Comparison of ENCODE assay signal across 11 cellular contexts in the genomic region with DNA sequence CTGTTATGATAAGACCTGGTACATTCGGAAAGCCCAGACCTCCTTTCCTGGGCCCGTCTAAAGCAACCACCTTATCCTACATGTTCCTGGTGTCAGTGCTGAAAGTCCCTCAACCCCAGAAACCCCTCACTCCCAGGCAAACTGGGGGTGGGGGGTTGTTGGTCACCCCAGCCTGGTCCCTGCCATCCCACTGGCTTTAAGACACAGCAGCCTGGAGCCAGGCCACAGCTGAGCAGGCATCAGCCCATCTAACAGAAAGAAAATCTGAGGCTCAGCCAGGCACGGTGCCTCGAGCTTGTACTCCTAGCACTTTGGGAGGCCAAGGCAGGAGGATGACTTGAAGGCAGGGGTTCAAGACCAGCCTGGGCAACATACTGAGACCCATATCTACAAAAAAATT. TPM values are rescaled to one million over a fixed set of nuclear protein-coding genes. Genes with fewer than 3 reads are reported as not detected.
DNase-seq lines count a peak whose midpoint lies in the region; ATAC-seq, FAIRE-seq and TF ChIP-seq lines count a peak whose summit lies in the region.
"Had no signal": no experiment of that assay in that cellular context is flagged by ENCODE, and none has a peak within 500 bp of the region (broad histone marks: within the 10 kb centered on the region; RNA-seq: fewer than 3 reads in every experiment).

No MANE protein-coding gene starts in this region.

- FAIRE-seq in keratinocyte (lab: Jason Lieb, UNC) = no peak

- TF ChIP-seq CTCF in SK-N-SH (IDR thresholded peaks at IDR 0.05) (no peak), keratinocyte (optimal IDR thresholded peaks at IDR 0.05 in 1 of 3, IDR thresholded peaks at IDR 0.05 in 1 of 3, conservative IDR thresholded peaks at IDR 0.05 in 1 of 3; ENCODE audit: extremely low read depth in 1 of 3, insufficient read depth in 2 of 3, low read length in 3 of 3) (no peak)

- POLR2A ChIA-PET in SK-N-SH (lab: Yijun Ruan, JAX) = no interaction called here
- POLR2A ChIA-PET in activated CD8-positive, alpha-beta T cell treated with anti-CD3 and anti-CD28 coated beads, Interleukin-2, amount 10 ng/mL, durations not matched to agents 7 days and 5 days (lab: Charles Lee) = interaction anchor here (0.6 to 10.9 kb wide), 7 partner anchors 11 to 230 kb away, joined by 3 to 121 read pairs (median 5); a partner anchor contains a TSS

- peak overlapping the region; percentile 100 for H3K4me3 Mint-ChIP-seq in activated CD8-positive, alpha-beta T cell treated with anti-CD3 and anti-CD28 coated beads, Interleukin-2, amount 10 ng/mL, durations not matched to agents 7 days and 5 days
- H3K4me3 Mint-ChIP-seq in stimulated activated naive CD8-positive, alpha-beta T cell treated with anti-CD3 and anti-CD28 coated beads, Interleukin-15, amount 100 ng/mL, for 72 hours = peak overlapping the region; percentile 93 to 95

- no peak overlapping the region for H3K4me3 ChIP-seq in SK-N-SH (ENCODE audit: low read depth in 2 of 2, low read length in 1 of 2)
- H3K4me3 ChIP-seq in keratinocyte (ENCODE audit: control insufficient read depth in 2 of 3, extremely low read depth in 1 of 3, insufficient read depth in 2 of 3, low read depth in 1 of 3, low read length in 3 of 3) = no peak overlapping the region

- peak overlapping the region; percentile 100 for H3K27ac Mint-ChIP-seq in activated CD8-positive, alpha-beta T cell treated with anti-CD3 and anti-CD28 coated beads, Interleukin-2, amount 10 ng/mL, durations not matched to agents 7 days and 5 days
- H3K27ac Mint-ChIP-seq in stimulated activated naive CD8-positive, alpha-beta T cell treated with anti-CD3 and anti-CD28 coated beads, Interleukin-15, amount 100 ng/mL, for 72 hours = peak overlapping the region; percentile 99 to 100

- no peaks in the 10 kb centered on the region for H3K27me3 ChIP-seq in SK-N-SH (ENCODE audit: insufficient read depth)
- no peaks in the 10 kb centered on the region for H3K27me3 ChIP-seq in keratinocyte (ENCODE audit: control insufficient read depth, extremely low read depth, insufficient read depth, low read length)

- H3K27me3 Mint-ChIP-seq in activated CD8-positive, alpha-beta T cell treated with anti-CD3 and anti-CD28 coated beads, Interleukin-2, amount 10 ng/mL, durations not matched to agents 7 days and 5 days (ENCODE audit: low read depth) = no peaks in the 10 kb centered on the region
- no peaks in the 10 kb centered on the region for H3K27me3 Mint-ChIP-seq in stimulated activated naive CD8-positive, alpha-beta T cell treated with anti-CD3 and anti-CD28 coated beads, Interleukin-15, amount 100 ng/mL, for 72 hours

- peaks cover 54% of the 10 kb centered on the region for H3K4me1 Mint-ChIP-seq in activated CD8-positive, alpha-beta T cell treated with anti-CD3 and anti-CD28 coated beads, Interleukin-2, amount 10 ng/mL, durations not matched to agents 7 days and 5 days (ENCODE audit: low read depth)
- peaks cover 71% of the 10 kb centered on the region for H3K4me1 Mint-ChIP-seq in stimulated activated naive CD8-positive, alpha-beta T cell treated with anti-CD3 and anti-CD28 coated beads, Interleukin-15, amount 100 ng/mL, for 72 hours

- peak overlapping the region; percentile 67 for H3K4me2 ChIP-seq in SK-N-SH
- H3K4me2 ChIP-seq in keratinocyte (ENCODE audit: control insufficient read depth, extremely low read depth, insufficient read depth, low read depth, low read length) = peak overlapping the region; percentile 4

- H3K4me1 ChIP-seq in SK-N-SH (ENCODE audit: control insufficient read depth in 1 of 2, insufficient read depth in 2 of 2, low read depth in 1 of 2, low read length in 1 of 2) = peaks cover 14 to 29% of the 10 kb centered on the region in 2 experiments; a peak in 3 of 4 replicates
- peaks cover 38% of the 10 kb centered on the region for H3K4me1 ChIP-seq in keratinocyte (ENCODE audit: control insufficient read depth, extremely low read depth, insufficient read depth, low read length)

- CTCF ChIA-PET in SK-N-SH (lab: Yijun Ruan, JAX) = interaction anchor here (1.3 to 7.4 kb wide), 3 partner anchors 12 to 174 kb away, joined by 3 to 62 read pairs (median 6); no protein-coding TSS in a partner anchor
- CTCF ChIA-PET in activated CD8-positive, alpha-beta T cell treated with anti-CD3 and anti-CD28 coated beads, Interleukin-2, amount 10 ng/mL, durations not matched to agents 7 days and 5 days (lab: Charles Lee) = interaction anchor here (0.8 to 13.3 kb wide), 7 partner anchors 11 to 68 kb away, joined by 3 to 250 read pairs (median 10); a partner anchor contains a TSS

- H3K9me3 Mint-ChIP-seq in activated CD8-positive, alpha-beta T cell treated with anti-CD3 and anti-CD28 coated beads, Interleukin-2, amount 10 ng/mL, durations not matched to agents 7 days and 5 days (ENCODE audit: insufficient read depth) = no peaks in the 10 kb centered on the region
- H3K9me3 Mint-ChIP-seq in stimulated activated naive CD8-positive, alpha-beta T cell treated with anti-CD3 and anti-CD28 coated beads, Interleukin-15, amount 100 ng/mL, for 72 hours = no peaks in the 10 kb centered on the region
- H3K9me3 Mint-ChIP-seq: nephron had no signal

- H2AFZ ChIP-seq in SK-N-SH (ENCODE audit: low read depth) = no peak overlapping the region; the same call in 1 of the 2 replicates
- H2AFZ ChIP-seq in keratinocyte (ENCODE audit: control insufficient read depth, low read length) = no peak overlapping the region

- ATAC-seq in SK-N-SH treated with all-trans-retinoic acid at 6 μM for 48 hours = no peak
- ATAC-seq in activated CD8-positive, alpha-beta T cell treated with anti-CD3 and anti-CD28 coated beads, Interleukin-2, amount 10 ng/mL, durations not matched to agents 7 days and 5 days = no peak
- ATAC-seq in stimulated activated naive CD8-positive, alpha-beta T cell treated with anti-CD3 and anti-CD28 coated beads, Interleukin-15, amount 100 ng/mL, for 72 hours = no peak
- no peak for ATAC-seq in GM21360 (IDR thresholded peaks at IDR 0.05; ENCODE audit: unreplicated experiment)

- H3K27ac ChIP-seq in SK-N-SH (ENCODE audit: low read depth in 2 of 2, low read length in 1 of 2) (peak overlapping the region; percentile 62 to 78), keratinocyte (ENCODE audit: control insufficient read depth, insufficient read depth, low read length) (peak overlapping the region; percentile 31)

- H3K9me1 ChIP-seq in keratinocyte (ENCODE audit: control insufficient read depth, extremely low read depth, insufficient read depth, low read length) = no peaks in the 10 kb centered on the region

- H3K9ac ChIP-seq in SK-N-SH = peak overlapping the region; percentile 58
- H3K9ac ChIP-seq in keratinocyte (ENCODE audit: control insufficient read depth, extremely low read depth, insufficient read depth, low read length) = no peak overlapping the region

- no peaks in the 10 kb centered on the region for H3K9me2 ChIP-seq in SK-N-SH

- TF ChIP-seq RAD21 in SK-N-SH (IDR thresholded peaks at IDR 0.05; ENCODE audit: low read length) = no peak

- no peaks in the 10 kb centered on the region for H3K36me3 ChIP-seq in SK-N-SH (replicated peaks in 1 of 2; ENCODE audit: control insufficient read depth in 1 of 2, insufficient read depth in 2 of 2, low read length in 1 of 2)
- H3K36me3 ChIP-seq in keratinocyte (ENCODE audit: control insufficient read depth in 2 of 2, extremely low read depth in 1 of 2, insufficient read depth in 2 of 2, low read length in 2 of 2) = no peaks in the 10 kb centered on the region

- H4K20me1 ChIP-seq in SK-N-SH (ENCODE audit: insufficient read depth) (no peaks in the 10 kb centered on the region), keratinocyte (ENCODE audit: control insufficient read depth, extremely low read depth, insufficient read depth, low read length) (no peaks in the 10 kb centered on the region)

- WGBS in SK-N-SH (ENCODE audit: low lambda C conversion rate) = 91% methylated on average over 4 of the region's 4 CpGs

- dilution Hi-C loops in keratinocyte (cut with MboI; ENCODE audit: extremely low pct_ligation_motif_present, low sequenced_read_pairs) = no loop called here

- peaks cover 25% of the 10 kb centered on the region for H3F3A ChIP-seq in SK-N-SH (replicated peaks; ENCODE audit: insufficient read depth)

- H3K79me2 ChIP-seq in SK-N-SH (ENCODE audit: insufficient read depth) = no peaks in the 10 kb centered on the region; the same call in 1 of the 2 replicates
- H3K79me2 ChIP-seq in keratinocyte (ENCODE audit: control insufficient read depth, insufficient read depth, low read length) = no peaks in the 10 kb centered on the region

- H3K9me3 ChIP-seq in SK-N-SH (no peaks in the 10 kb centered on the region), keratinocyte (ENCODE audit: control insufficient read depth, low read depth, low read length) (no peaks in the 10 kb centered on the region)

- DNase-seq in SK-N-SH = no peak
- DNase-seq in activated CD8-positive, alpha-beta T cell treated with anti-CD3 and anti-CD28 coated beads, Interleukin-2, amount 10 ng/mL, durations not matched to agents 7 days and 5 days = peak; percentile 41
- DNase-seq in keratinocyte (ENCODE audit: low read depth, low spot score) = no peak
- peak in 1 of 2 donors; percentile 49 for DNase-seq in stimulated activated naive CD8-positive, alpha-beta T cell treated with anti-CD3 and anti-CD28 coated beads, Interleukin-15, amount 100 ng/mL, for 72 hours
- DNase-seq in SK-N-DZ (ENCODE audit: low spot score) = no peak
- no peak for DNase-seq in pons (ENCODE audit: low spot score)
- DNase-seq: NCI-H1436 had no signal

- no peak for TF ChIP-seq EP300 in SK-N-SH (IDR thresholded peaks at IDR 0.05; ENCODE audit: borderline replicate concordance in 1 of 2, low read depth in 1 of 2, low read length in 1 of 2)

- H3K36me3 Mint-ChIP-seq in activated CD8-positive, alpha-beta T cell treated with anti-CD3 and anti-CD28 coated beads, Interleukin-2, amount 10 ng/mL, durations not matched to agents 7 days and 5 days (ENCODE audit: low read depth) = peaks cover 78% of the 10 kb centered on the region

RNA-seq across cellular contexts. Expression of a gene that starts 4.5 kb away (rescaled TPM):
- 2.8 and 3.2 TPM in 2 replicates for polyA plus RNA-seq in SK-N-SH (2012; rRNA removed)
- polyA plus RNA-seq in SK-N-SH (2012; cell fraction: cytosol; rRNA removed) = 1.3 and 2.1 TPM in 2 replicates
- polyA plus RNA-seq in SK-N-SH (2012; cell fraction: nucleus; rRNA removed) = 5.8 and 6.0 TPM in 2 replicates
- 100 to 1,000 TPM; 144 to 150 TPM for total RNA-seq in activated CD8-positive, alpha-beta T cell treated with anti-CD3 and anti-CD28 coated beads, Interleukin-2, amount 10 ng/mL, durations not matched to agents 7 days and 5 days
- polyA plus RNA-seq in keratinocyte = 0.80 to 2.2 TPM (median 0.92 TPM) in 3 replicates
- polyA plus RNA-seq in keratinocyte (2011; ENCODE audit: low read depth) = 0.46 TPM
- polyA plus RNA-seq in keratinocyte (2011; cell fraction: cytosol; rRNA removed) = 1.3 and 1.4 TPM in 2 replicates
- 5.0 and 5.9 TPM in 2 replicates for polyA plus RNA-seq in keratinocyte (2011; cell fraction: nucleus; rRNA removed)
- 0.89 and 1.1 TPM in 2 replicates for polyA plus RNA-seq in keratinocyte (2012; ENCODE audit: low replicate concordance)
- polyA minus RNA-seq in keratinocyte = 1.1 to 2.2 TPM (median 1.7 TPM) in 3 replicates
- not detected for polyA minus RNA-seq in keratinocyte (2011; cell fraction: cytosol; rRNA and poly(A)+ RNA removed)
- 2.7 and 3.5 TPM in 2 replicates for polyA minus RNA-seq in keratinocyte (2011; cell fraction: nucleus; rRNA and poly(A)+ RNA removed)
- not detected in 2 replicates for polyA plus RNA-seq in SK-N-DZ (2014; cell fraction: cytosol; rRNA removed)
- polyA plus RNA-seq in SK-N-DZ (2014; cell fraction: nucleus; rRNA removed) = not detected in 2 replicates

RNA-seq across cellular contexts. Expression of a gene that starts 31.3 kb away (rescaled TPM):
- polyA plus RNA-seq in SK-N-SH (2012; rRNA removed) (25.7 and 28.2 TPM in 2 replicates), keratinocyte (not detected in 3 replicates)
- 19.1 and 26.9 TPM in 2 replicates for polyA plus RNA-seq in SK-N-SH (2012; cell fraction: cytosol; rRNA removed)
- polyA plus RNA-seq in SK-N-SH (2012; cell fraction: nucleus; rRNA removed) = 9.4 and 11.8 TPM in 2 replicates
- not detected for total RNA-seq in activated CD8-positive, alpha-beta T cell treated with anti-CD3 and anti-CD28 coated beads, Interleukin-2, amount 10 ng/mL, durations not matched to agents 7 days and 5 days
- polyA plus RNA-seq in keratinocyte (2011; ENCODE audit: low read depth) = not detected
- not detected in 2 replicates for polyA plus RNA-seq in keratinocyte (2011; cell fraction: cytosol; rRNA removed)
- not detected in 2 replicates for polyA plus RNA-seq in keratinocyte (2011; cell fraction: nucleus; rRNA removed)
- polyA plus RNA-seq in keratinocyte (2012; ENCODE audit: low replicate concordance) = not detected in 2 replicates
- polyA minus RNA-seq in keratinocyte = 0.52 TPM in 1 of 3 replicates, not detected in the others
- polyA minus RNA-seq in keratinocyte (2011; cell fraction: cytosol; rRNA and poly(A)+ RNA removed) = not detected
- polyA minus RNA-seq in keratinocyte (2011; cell fraction: nucleus; rRNA and poly(A)+ RNA removed) = 0.31 TPM in 1 of 2 replicates, not detected in the other
- 55.3 and 62.2 TPM in 2 replicates for polyA plus RNA-seq in SK-N-DZ (2014; cell fraction: cytosol; rRNA removed)
- 20.9 and 21.2 TPM in 2 replicates for polyA plus RNA-seq in SK-N-DZ (2014; cell fraction: nucleus; rRNA removed)
- total RNA-seq: A172 had no signal

Comparison
In these comparisons a context has a peak if more than half of its experiments do, and no peak if none do; other contexts are left out.
1. RNA of a gene that starts 31.3 kb away (polyA plus RNA-seq): 9.4 to 28.2 TPM in SK-N-SH; not detected in keratinocyte; every median in the first group is over 10 times any median in the second.